ENCODE assay signal across 15 cellular contexts in the genomic region with DNA sequence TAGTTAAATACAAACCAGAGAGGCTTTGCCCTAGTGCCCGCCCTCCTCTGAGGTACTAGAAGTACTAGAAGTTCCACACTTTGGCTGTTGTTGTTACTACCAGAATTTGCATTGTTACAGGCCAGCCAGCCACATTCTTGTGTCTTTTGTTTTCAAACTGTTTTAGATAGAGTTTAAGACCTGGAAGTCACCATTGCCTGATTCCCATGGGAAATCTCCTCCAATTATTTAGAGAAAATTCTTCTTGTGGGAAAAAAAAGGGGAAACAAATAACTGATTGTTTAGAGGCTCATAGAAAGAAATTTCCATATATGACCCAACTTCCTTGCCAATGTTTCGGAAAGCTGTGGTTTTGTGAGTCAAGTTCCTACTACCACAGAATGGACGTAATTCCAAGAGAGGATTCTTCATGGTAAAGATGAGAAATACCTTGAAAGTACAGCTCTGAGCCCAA.
DNase-seq lines count a peak whose midpoint lies in the region; ATAC-seq and TF ChIP-seq lines count a peak whose summit lies in the region.
"Had no signal": no experiment of that assay in that cellular context is flagged by ENCODE, and none has a peak within 500 bp of the region (broad histone marks: within the 10 kb centered on the region; RNA-seq: fewer than 3 reads in every experiment).

No MANE protein-coding gene starts in this region.

- H4K91ac ChIP-seq in H9 (ENCODE audit: insufficient read length, low read depth, low read length), result no peak overlapping the region

- H3K18ac ChIP-seq in H9 (ENCODE audit: insufficient read length, low read depth, low read length), result no peak overlapping the region

- no peak overlapping the region for H2BK5ac ChIP-seq in H9 (ENCODE audit: insufficient read length, low read length)

- H3K9me3 ChIP-seq in H9 (ENCODE audit: control insufficient read depth, low read depth, low read length), result no peaks in the 10 kb centered on the region
- H3K9me3 ChIP-seq: right lobe of liver had no signal

- H3T11ph ChIP-seq in H9 (ENCODE audit: low read length), result no peak overlapping the region

- H3K27ac Mint-ChIP-seq in H9, result 0 out of 7 replicates have a peak overlapping the region, but pooled peaks of 2 of the 3 experiments have one; percentile 17 to 40
- no peak overlapping the region for H3K27ac Mint-ChIP-seq in T-cell
- H3K27ac Mint-ChIP-seq: activated CD4-positive, alpha-beta memory T cell treated with anti-CD3 and anti-CD28 coated beads, Interleukin-2, amount 10 ng/mL, durations not matched to agents 7 days and 5 days; CD14-positive monocyte; naive B cell; T-helper 2 cell treated with Interferon-gamma antibody and Interleukin-4, amounts not matched to agents 5 μg/mL and 100 μg/mL, for 36 hours had no signal

- no peak overlapping the region for H3K56ac ChIP-seq in H9 (ENCODE audit: insufficient read length, low read depth, low read length)

- CTCF ChIA-PET in RWPE1 (lab: Yijun Ruan, JAX) (interaction anchor here (1.0 to 2.3 kb wide), 3 partner anchors 67 to 155 kb away, joined by 3 to 12 read pairs (median 7); no protein-coding TSS in a partner anchor), T-cell (lab: Charles Lee) (interaction anchor here in 1 of 2 donors (0.6 kb wide), 1 partner anchor 112 kb away, joined by 4 read pairs; no protein-coding TSS in a partner anchor)

- no peaks in the 10 kb centered on the region for H3K79me2 ChIP-seq in H9 (ENCODE audit: insufficient read depth, low read length)

- H3K4me1 Mint-ChIP-seq in H9 (peaks cover 22 to 23% of the 10 kb centered on the region in 2 experiments), T-cell (no peaks in the 10 kb centered on the region)
- H3K4me1 Mint-ChIP-seq: activated CD4-positive, alpha-beta memory T cell treated with anti-CD3 and anti-CD28 coated beads, Interleukin-2, amount 10 ng/mL, durations not matched to agents 7 days and 5 days; CD14-positive monocyte; naive B cell had no signal

- H2AK5ac ChIP-seq in H9 (ENCODE audit: insufficient read length, low read length), result no peak overlapping the region

- POLR2A ChIA-PET in RWPE1 (lab: Yijun Ruan, JAX; ENCODE audit: low non-redundant PET) (no interaction called here), T-cell (lab: Charles Lee) (no interaction called here)

- H3K9me3 Mint-ChIP-seq in H9, result no peaks in the 10 kb centered on the region
- H3K9me3 Mint-ChIP-seq in T-cell, result no peaks in the 10 kb centered on the region
- H3K9me3 Mint-ChIP-seq: activated CD4-positive, alpha-beta memory T cell treated with anti-CD3 and anti-CD28 coated beads, Interleukin-2, amount 10 ng/mL, durations not matched to agents 7 days and 5 days; T-helper 2 cell treated with Interferon-gamma antibody and Interleukin-4, amounts not matched to agents 5 μg/mL and 100 μg/mL, for 36 hours had no signal

- no peak overlapping the region for H2BK120ac ChIP-seq in H9 (ENCODE audit: low read depth, low read length, poor library complexity, severe bottlenecking)

- no peaks in the 10 kb centered on the region for H4K20me1 ChIP-seq in H9 (ENCODE audit: control insufficient read depth, insufficient read depth, insufficient read length)

- H3K4me3 ChIP-seq in epithelial cell of proximal tubule (ENCODE audit: low read depth, low read length), result no peak overlapping the region
- H3K4me3 ChIP-seq in retinal pigment epithelial cell (ENCODE audit: low read length), result no peak overlapping the region
- H3K4me3 ChIP-seq: right lobe of liver had no signal

- no peak overlapping the region for H3K14ac ChIP-seq in H9 (ENCODE audit: insufficient read depth, low read length)

- no peak overlapping the region for H3K9ac ChIP-seq in H9 (ENCODE audit: extremely low read depth, insufficient read length, low read length)

- H2BK12ac ChIP-seq in H9 (ENCODE audit: insufficient read length, low read depth, low read length), result no peak overlapping the region

- H4K5ac ChIP-seq in H9 (ENCODE audit: insufficient read length, low read depth, low read length), result no peak overlapping the region

- no peaks in the 10 kb centered on the region for H3K23me2 ChIP-seq in H9 (ENCODE audit: insufficient read length, low read depth, low read length, poor library complexity, severe bottlenecking)

- no peak overlapping the region for H3K4me3 Mint-ChIP-seq in H9
- no peak overlapping the region for H3K4me3 Mint-ChIP-seq in T-cell
- H3K4me3 Mint-ChIP-seq: activated CD4-positive, alpha-beta memory T cell treated with anti-CD3 and anti-CD28 coated beads, Interleukin-2, amount 10 ng/mL, durations not matched to agents 7 days and 5 days; CD14-positive monocyte; naive B cell; T-helper 2 cell treated with Interferon-gamma antibody and Interleukin-4, amounts not matched to agents 5 μg/mL and 100 μg/mL, for 36 hours had no signal

- no peak overlapping the region for H3K23ac ChIP-seq in H9 (ENCODE audit: insufficient read length, low read depth, low read length)

- no peak overlapping the region for H2AFZ ChIP-seq in H9 (ENCODE audit: low read length)

- ATAC-seq in T-cell (replicated peaks in 1 of 4), result no peak
- ATAC-seq: right lobe of liver had no signal

- H2BK15ac ChIP-seq in H9 (ENCODE audit: low read depth, low read length), result no peak overlapping the region

- H3K4ac ChIP-seq in H9 (ENCODE audit: low read depth, low read length), result no peak overlapping the region

- WGBS in H9 (ENCODE audit: extremely low coverage, insufficient read length, low lambda C conversion rate), result no CpG with 5 or more reads among the region's 3 CpGs

- no peak overlapping the region for H3K4me2 ChIP-seq in H9 (ENCODE audit: insufficient read depth, insufficient read length, low read length)

- H3K27me3 Mint-ChIP-seq in H9 (ENCODE audit: low read depth) (no peaks in the 10 kb centered on the region), T-cell (peaks cover 0 to 1% of the 10 kb centered on the region in 2 donors)

- no peak overlapping the region for H4K8ac ChIP-seq in H9 (replicated peaks; ENCODE audit: insufficient read length, low read depth, low read length)

- no peaks in the 10 kb centered on the region for H3K27me3 ChIP-seq in H9 (ENCODE audit: insufficient read depth, low read length)
- H3K27me3 ChIP-seq: right lobe of liver had no signal

- no peaks in the 10 kb centered on the region for H3K4me1 ChIP-seq in H9 (ENCODE audit: insufficient read depth, low read length)
- H3K4me1 ChIP-seq: right lobe of liver had no signal

- H2BK20ac ChIP-seq in H9 (ENCODE audit: low read depth, low read length, poor library complexity, severe bottlenecking), result no peak overlapping the region

- H3K27ac ChIP-seq in H9 (ENCODE audit: insufficient read length, low read depth, low read length), result no peak overlapping the region
- H3K27ac ChIP-seq in RWPE1, result peak overlapping the region; percentile 61
- H3K27ac ChIP-seq: right lobe of liver had no signal

- no peak for TF ChIP-seq CTCF in H9 (conservative IDR thresholded peaks at IDR 0.05)
- no peak for TF ChIP-seq CTCF in RWPE1 (conservative IDR thresholded peaks at IDR 0.05; ENCODE audit: low read depth)
- no peak for TF ChIP-seq CTCF in epithelial cell of proximal tubule (conservative IDR thresholded peaks at IDR 0.05; ENCODE audit: low read depth, low read length)
- TF ChIP-seq CTCF in retinal pigment epithelial cell (conservative IDR thresholded peaks at IDR 0.05; ENCODE audit: low read depth, low read length), result no peak

- DNase-seq in H9 (no peak), RWPE1 (ENCODE audit: low spot score) (peak; percentile 83), epithelial cell of proximal tubule (ENCODE audit: low read depth) (peak; percentile 48), retinal pigment epithelial cell (ENCODE audit: low read depth) (peak; percentile 48), Kasumi-1 (lab: John Stamatoyannopoulos, UW) (no peak), globus pallidus (ENCODE audit: low spot score) (no peak), T-cell (no peak)
- DNase-seq: activated CD4-positive, alpha-beta memory T cell treated with anti-CD3 and anti-CD28 coated beads, Interleukin-2, amount 10 ng/mL, durations not matched to agents 7 days and 5 days; activated gamma-delta T cell treated with Interleukin-2 at 50 U/mL for 16 hours; islet precursor cell; naive B cell; right lobe of liver; substantia nigra had no signal

- H3K79me1 ChIP-seq in H9 (ENCODE audit: insufficient read depth, low read depth, low read length, poor library complexity, severe bottlenecking), result no peaks in the 10 kb centered on the region

- no peaks in the 10 kb centered on the region; a peak in 1 of 7 replicates for H3K36me3 Mint-ChIP-seq in H9 (ENCODE audit: insufficient read depth in 1 of 3, low read depth in 3 of 3)
- H3K36me3 Mint-ChIP-seq in T-cell, result no peaks in the 10 kb centered on the region
- H3K36me3 Mint-ChIP-seq: CD14-positive monocyte, naive B cell had no signal

Comparison
In these comparisons a context has a peak if more than half of its experiments do, and no peak if none do; other contexts are left out.
1. DNase-seq: peak in RWPE1 (single experiment), epithelial cell of proximal tubule (single experiment) and retinal pigment epithelial cell (single experiment); none in H9 (single experiment), Kasumi-1 (0 of 2), globus pallidus (single experiment) and T-cell (0 of 34).
2. H3K27ac Mint-ChIP-seq: peak in H9 (2 of 3); none in T-cell (0 of 2).